In genomic region chr18:50350699-50351098, GRCh38 we compare ENCODE assay signal across 24 cellular contexts. TPM values are rescaled to one million over a fixed set of nuclear protein-coding genes. Genes with fewer than 3 reads are reported as not detected.
DNase-seq lines count a peak whose midpoint lies in the region; ATAC-seq, FAIRE-seq and TF ChIP-seq lines count a peak whose summit lies in the region.
"Had no signal": no experiment of that assay in that cellular context is flagged by ENCODE, and none has a peak within 500 bp of the region (broad histone marks: within the 10 kb centered on the region; RNA-seq: fewer than 3 reads in every experiment).

No MANE protein-coding gene starts in this region.

- H3K9me3 ChIP-seq in T-helper 17 cell (ENCODE audit: control insufficient read depth, low read length, poor library complexity, severe bottlenecking) (no peaks in the 10 kb centered on the region), tibial nerve (no peaks in the 10 kb centered on the region)
- H3K9me3 ChIP-seq: BLaER1 treated with 17β-estradiol and CSF1 and Interleukin-3, amounts not matched to agents 10 nM and 100 nM; Caco-2 had no signal

- no peaks in the 10 kb centered on the region for H3K4me1 ChIP-seq in tibial nerve
- H3K4me1 ChIP-seq: Caco-2 had no signal

- no peaks in the 10 kb centered on the region for H3K4me1 Mint-ChIP-seq in stimulated activated naive CD8-positive, alpha-beta T cell treated with anti-CD3 and anti-CD28 coated beads, Interleukin-15, Interleukin-2, amounts not matched to agents 100 ng/mL and 50 ng/mL, for 24 hours (ENCODE audit: low read depth)
- H3K4me1 Mint-ChIP-seq in T-helper 17 cell = peaks cover 3% of the 10 kb centered on the region

- no peaks in the 10 kb centered on the region for H3K27me3 ChIP-seq in tibial nerve
- H3K27me3 ChIP-seq: BLaER1 treated with 17β-estradiol and CSF1 and Interleukin-3, amounts not matched to agents 10 nM and 100 nM had no signal

- H3K9me3 Mint-ChIP-seq in stimulated activated naive CD8-positive, alpha-beta T cell treated with anti-CD3 and anti-CD28 coated beads, Interleukin-15, Interleukin-2, amounts not matched to agents 100 ng/mL and 50 ng/mL, for 24 hours = no peaks in the 10 kb centered on the region
- H3K9me3 Mint-ChIP-seq: CD4-positive, alpha-beta T cell; CD8-positive, alpha-beta T cell had no signal

- H3K27me3 Mint-ChIP-seq in stimulated activated naive CD8-positive, alpha-beta T cell treated with anti-CD3 and anti-CD28 coated beads, Interleukin-15, Interleukin-2, amounts not matched to agents 100 ng/mL and 50 ng/mL, for 24 hours = peaks cover 28% of the 10 kb centered on the region
- peaks cover 43% of the 10 kb centered on the region for H3K27me3 Mint-ChIP-seq in T-helper 17 cell

- TF ChIP-seq POLR2A in tibial nerve (IDR thresholded peaks at IDR 0.05) = no peak

- H3K4me3 ChIP-seq in tibial nerve = no peak overlapping the region
- H3K4me3 ChIP-seq: BLaER1 treated with 17β-estradiol and CSF1 and Interleukin-3, amounts not matched to agents 10 nM and 100 nM; GM12878 had no signal

- H3K27ac ChIP-seq in epithelial cell of prostate (peak overlapping the region; percentile 68), tibial nerve (no peak overlapping the region)
- H3K27ac ChIP-seq: BLaER1 treated with 17β-estradiol and CSF1 and Interleukin-3, amounts not matched to agents 10 nM and 100 nM; C4-2B had no signal

- ATAC-seq in stimulated activated naive CD8-positive, alpha-beta T cell treated with anti-CD3 and anti-CD28 coated beads, Interleukin-15, Interleukin-2, amounts not matched to agents 100 U/mL and 50 U/mL, for 24 hours = no peak
- no peak for ATAC-seq in T-helper 17 cell
- ATAC-seq: CD8-positive, alpha-beta T cell had no signal

- no peaks in the 10 kb centered on the region for H3K36me3 ChIP-seq in tibial nerve
- H3K36me3 ChIP-seq: BLaER1 treated with 17β-estradiol and CSF1 and Interleukin-3, amounts not matched to agents 10 nM and 100 nM had no signal

- peak overlapping the region; percentile 22 for H3K27ac Mint-ChIP-seq in stimulated activated naive CD8-positive, alpha-beta T cell treated with anti-CD3 and anti-CD28 coated beads, Interleukin-15, Interleukin-2, amounts not matched to agents 100 ng/mL and 50 ng/mL, for 24 hours
- H3K27ac Mint-ChIP-seq in T-helper 17 cell = no peak overlapping the region
- H3K27ac Mint-ChIP-seq: B cell; CD4-positive, alpha-beta T cell; CD8-positive, alpha-beta T cell had no signal

- no peak for FAIRE-seq in urothelium cell line (lab: Jason Lieb, UNC)
- FAIRE-seq: D721Med, GM12878 had no signal

- no peak overlapping the region for H3K4me3 Mint-ChIP-seq in stimulated activated naive CD8-positive, alpha-beta T cell treated with anti-CD3 and anti-CD28 coated beads, Interleukin-15, Interleukin-2, amounts not matched to agents 100 ng/mL and 50 ng/mL, for 24 hours
- peak overlapping the region; percentile 13 for H3K4me3 Mint-ChIP-seq in T-helper 17 cell
- H3K4me3 Mint-ChIP-seq: B cell; CD4-positive, alpha-beta T cell; CD8-positive, alpha-beta T cell had no signal

- no peaks in the 10 kb centered on the region for H3K36me3 Mint-ChIP-seq in stimulated activated naive CD8-positive, alpha-beta T cell treated with anti-CD3 and anti-CD28 coated beads, Interleukin-15, Interleukin-2, amounts not matched to agents 100 ng/mL and 50 ng/mL, for 24 hours (ENCODE audit: low read depth)
- peaks cover 8% of the 10 kb centered on the region for H3K36me3 Mint-ChIP-seq in T-helper 17 cell (ENCODE audit: low read depth)
- H3K36me3 Mint-ChIP-seq: CD8-positive, alpha-beta T cell had no signal

- WGBS in tibial nerve, 2 donors = 76 to 78% methylated on average over 2 of the region's 2 CpGs

- no peak for TF ChIP-seq CTCF in tibial nerve (IDR thresholded peaks at IDR 0.05)

- no peak for DNase-seq in stimulated activated naive CD8-positive, alpha-beta T cell treated with anti-CD3 and anti-CD28 coated beads, Interleukin-15, Interleukin-2, amounts not matched to agents 100 U/mL and 50 U/mL, for 24 hours
- no peak for DNase-seq in T-helper 17 cell
- DNase-seq in epithelial cell of prostate (ENCODE audit: low read depth, low spot score) = no peak
- DNase-seq in tibial nerve (ENCODE audit: low spot score in 2 of 2) = no peak
- DNase-seq in urothelium cell line (ENCODE audit: low spot score) = no peak
- no peak for DNase-seq in DMS 273 (lab: John Stamatoyannopoulos, UW; ENCODE audit: unreplicated experiment)
- DNase-seq: 8988T; ACHN; Caco-2; Calu3; CD4-positive, alpha-beta T cell; CD8-positive, alpha-beta T cell; DMS 273 treated with DMSO at 0.1 percent for 48 hours; DMS153; DMS79; DND-41; EL; GDM1 had no signal

- TF ChIP-seq EP300 in tibial nerve (IDR thresholded peaks at IDR 0.05) = no peak

RNA-seq across cellular contexts. Expression of gene SKA1, which starts 24.1 kb away (rescaled TPM):
- total RNA-seq in T-helper 17 cell = under 1 TPM; 0.27 to 0.39 TPM
- total RNA-seq in tibial nerve = not detected
